ENCODE assay signal across 17 cellular contexts in genomic region chr21:44377922-44378645, GRCh38.
"Had no signal": no experiment of that assay in that cellular context is flagged by ENCODE, and none has a peak within 500 bp of the region (broad histone marks: within the 10 kb centered on the region; RNA-seq: fewer than 3 reads in every experiment).

No MANE protein-coding gene starts in this region.

- H3K36me3 ChIP-seq: prostate gland, sigmoid colon, suprapubic skin had no signal

- H3K27me3 ChIP-seq: hepatocyte had no signal

- ATAC-seq: activated CD4-positive, CD25-positive, alpha-beta regulatory T cell treated with anti-CD3 and anti-CD28 coated beads, Interleukin-2, amount 50 U/mL, for 24 hours; activated CD8-positive, alpha-beta memory T cell treated with anti-CD3 and anti-CD28 coated beads, Interleukin-2, amount 10 ng/mL, durations not matched to agents 7 days and 5 days; effector memory CD8-positive, alpha-beta T cell; naive thymus-derived CD4-positive, alpha-beta T cell had no signal

- H3K9me3 ChIP-seq: prostate gland, sigmoid colon, suprapubic skin had no signal

- DNase-seq: activated CD4-positive, alpha-beta T cell treated with anti-CD3 and anti-CD28 coated beads, Interleukin-2, amount 50 U/mL, for 4 hours; activated CD8-positive, alpha-beta memory T cell treated with anti-CD3 and anti-CD28 coated beads, Interleukin-2, amount 10 ng/mL, durations not matched to agents 7 days and 5 days; activated naive CD4-positive, alpha-beta T cell; activated T-cell treated with anti-CD3 and anti-CD28 coated beads, Interleukin-2, amount 50 U/mL, for 48 hours; caudate nucleus; cortex of kidney; effector memory CD8-positive, alpha-beta T cell; erythroblast; sigmoid colon; stimulated activated CD4-positive, alpha-beta T cell treated with anti-CD3 and anti-CD28 coated beads, Interleukin-12 subunit alpha, Interleukin-12 subunit beta, amount 100 ng/mL, for 4 hours; stimulated activated naive CD4-positive, alpha-beta T cell treated with Interleukin-2 at 50 U/mL for 16 hours had no signal

- H3K27ac Mint-ChIP-seq: activated CD8-positive, alpha-beta memory T cell treated with anti-CD3 and anti-CD28 coated beads, Interleukin-2, amount 10 ng/mL, durations not matched to agents 7 days and 5 days; effector memory CD8-positive, alpha-beta T cell had no signal

- H3K4me2 ChIP-seq: hepatocyte had no signal

- H3K79me2 ChIP-seq: hepatocyte had no signal

- H3K27me3 Mint-ChIP-seq: naive thymus-derived CD4-positive, alpha-beta T cell had no signal

- H3K4me3 ChIP-seq: hepatocyte, prostate gland, sigmoid colon, suprapubic skin had no signal

- H3K4me3 Mint-ChIP-seq: activated CD8-positive, alpha-beta memory T cell treated with anti-CD3 and anti-CD28 coated beads, Interleukin-2, amount 10 ng/mL, durations not matched to agents 7 days and 5 days; effector memory CD8-positive, alpha-beta T cell; naive thymus-derived CD4-positive, alpha-beta T cell had no signal

- H3K4me1 ChIP-seq: prostate gland, sigmoid colon had no signal

- H3K27ac ChIP-seq: hepatocyte, prostate gland, sigmoid colon, suprapubic skin had no signal

- H2AFZ ChIP-seq: hepatocyte had no signal

- FAIRE-seq: urothelium cell line had no signal
